18 cellular contexts compared by ENCODE assay signal in genomic region chr9:118003240-118003639, GRCh38.
"Had no signal": no experiment of that assay in that cellular context is flagged by ENCODE, and none has a peak within 500 bp of the region (broad histone marks: within the 10 kb centered on the region; RNA-seq: fewer than 3 reads in every experiment).

No MANE protein-coding gene starts in this region.

- DNase-seq: activated CD4-positive, alpha-beta T cell treated with anti-CD3 and anti-CD28 coated beads, Interleukin-2, amount 10 ng/mL, durations not matched to agents 7 days and 5 days; activated CD4-positive, CD25-positive, alpha-beta regulatory T cell treated with anti-CD3 and anti-CD28 coated beads, Interleukin-2, amount 50 U/mL, for 72 hours; activated CD8-positive, alpha-beta memory T cell treated with anti-CD3 and anti-CD28 coated beads, Interleukin-2, amount 10 ng/mL, durations not matched to agents 7 days and 5 days; activated CD8-positive, alpha-beta T cell treated with anti-CD3 and anti-CD28 coated beads for 36 hours; activated effector memory CD4-positive, alpha-beta T cell treated with anti-CD3 and anti-CD28 coated beads, Interleukin-2, amount 50 U/mL, for 16 hours; activated naive CD4-positive, alpha-beta T cell treated with anti-CD3 and anti-CD28 coated beads, Interleukin-2, amount 10 ng/mL, durations not matched to agents 7 days and 5 days; activated T-cell treated with anti-CD3 and anti-CD28 coated beads for 4 hours; body of pancreas; cortex of kidney; heart right ventricle; immature natural killer cell; kidney glomerular epithelial cell; left lung; naive thymus-derived CD8-positive, alpha-beta T cell; retina; sigmoid colon; stimulated activated CD4-positive, alpha-beta T cell treated with anti-CD3 and anti-CD28 coated beads, Interleukin-15, amount 100 ng/mL, for 24 hours; stomach had no signal
